Comparison of ENCODE assay signal across 8 cellular contexts in the genomic region with DNA sequence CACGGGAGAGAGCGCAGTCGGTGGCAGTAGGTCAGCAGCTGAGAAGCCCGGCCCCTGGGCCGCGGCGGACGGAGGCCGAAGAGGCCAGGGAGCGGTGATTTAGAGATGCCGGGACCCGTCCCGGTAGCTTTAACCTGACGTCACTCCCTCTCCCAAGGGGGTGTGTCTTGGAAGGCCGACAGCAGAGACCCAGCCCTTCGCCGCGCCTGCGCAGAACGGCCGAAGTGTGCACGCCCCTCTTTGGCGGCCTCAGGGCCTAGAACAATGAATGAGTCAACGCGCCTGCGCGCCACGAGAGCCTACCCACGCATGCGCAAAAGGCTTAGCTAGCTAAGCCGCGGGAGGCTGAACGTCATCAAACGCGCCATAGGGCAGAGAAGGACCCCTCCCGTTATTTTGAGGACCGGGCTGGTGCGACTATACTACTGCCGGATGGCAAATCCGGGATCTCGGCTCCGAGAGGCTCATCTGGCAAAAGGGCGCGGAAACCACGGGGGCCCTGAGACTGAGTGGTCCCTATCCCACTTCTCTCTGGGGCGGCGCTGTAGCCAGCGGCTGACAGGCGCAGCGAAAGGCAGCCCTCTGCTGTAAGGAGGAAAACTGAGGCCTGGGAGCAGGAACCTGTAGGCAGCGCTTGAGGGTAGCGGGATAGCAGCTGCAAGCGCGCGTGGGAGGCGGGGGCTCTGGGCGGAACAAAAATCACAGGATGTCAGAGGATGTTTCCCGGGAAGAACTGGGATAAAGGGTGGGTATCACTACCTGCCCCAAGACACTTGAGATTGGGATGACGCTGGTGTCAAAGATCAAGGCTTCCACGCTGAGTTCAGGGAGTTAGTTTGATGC. TPM values are rescaled to one million over a fixed set of nuclear protein-coding genes. Genes with fewer than 3 reads are reported as not detected.
DNase-seq lines count a peak whose midpoint lies in the region; ATAC-seq and TF ChIP-seq lines count a peak whose summit lies in the region.

A gene with protein sequence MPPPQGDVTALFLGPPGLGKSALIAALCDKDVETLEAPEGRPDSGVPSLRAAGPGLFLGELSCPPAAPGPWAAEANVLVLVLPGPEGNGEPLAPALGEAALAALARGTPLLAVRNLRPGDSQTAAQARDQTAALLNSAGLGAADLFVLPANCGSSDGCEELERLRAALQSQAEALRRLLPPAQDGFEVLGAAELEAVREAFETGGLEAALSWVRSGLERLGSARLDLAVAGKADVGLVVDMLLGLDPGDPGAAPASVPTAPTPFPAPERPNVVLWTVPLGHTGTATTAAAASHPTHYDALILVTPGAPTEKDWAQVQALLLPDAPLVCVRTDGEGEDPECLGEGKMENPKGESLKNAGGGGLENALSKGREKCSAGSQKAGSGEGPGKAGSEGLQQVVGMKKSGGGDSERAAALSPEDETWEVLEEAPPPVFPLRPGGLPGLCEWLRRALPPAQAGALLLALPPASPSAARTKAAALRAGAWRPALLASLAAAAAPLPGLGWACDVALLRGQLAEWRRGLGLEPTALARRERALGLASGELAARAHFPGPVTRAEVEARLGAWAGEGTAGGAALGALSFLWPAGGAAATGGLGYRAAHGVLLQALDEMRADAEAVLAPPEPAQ (minus strand): TSS at position 136 of the 843 bp plus-strand sequence. CDS start 796 bp downstream, outside the sequence.
A gene with protein sequence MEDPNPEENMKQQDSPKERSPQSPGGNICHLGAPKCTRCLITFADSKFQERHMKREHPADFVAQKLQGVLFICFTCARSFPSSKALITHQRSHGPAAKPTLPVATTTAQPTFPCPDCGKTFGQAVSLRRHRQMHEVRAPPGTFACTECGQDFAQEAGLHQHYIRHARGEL (plus strand): TSS at position 597 of the 843 bp plus-strand sequence. CDS start 514 bp downstream, outside the sequence.

- peaks cover 32% of the 10 kb centered on the region for H3K79me2 ChIP-seq in ACC112 (ENCODE audit: control insufficient read depth, insufficient read depth, low read length, unreplicated experiment)

- no peaks in the 10 kb centered on the region for H3K27me3 ChIP-seq in ACC112 (ENCODE audit: insufficient read depth, low read length)
- H3K27me3 ChIP-seq in breast epithelium, result no peaks in the 10 kb centered on the region
- no peaks in the 10 kb centered on the region for H3K27me3 ChIP-seq in iPS-18a (ENCODE audit: control insufficient read depth, insufficient read depth, low read length)
- no peaks in the 10 kb centered on the region for H3K27me3 ChIP-seq in skeletal muscle satellite cell (ENCODE audit: control insufficient read depth, insufficient read depth, low read length)

- no peak for TF ChIP-seq CTCF in VCaP (conservative IDR thresholded peaks at IDR 0.05)
- peak in 2 of 3 donors; percentile 19 to 25 for TF ChIP-seq CTCF in breast epithelium (IDR thresholded peaks at IDR 0.05)

- ATAC-seq in GM18870 (IDR thresholded peaks at IDR 0.05; ENCODE audit: unreplicated experiment), result peak; percentile 82
- ATAC-seq in HG03135 (IDR thresholded peaks at IDR 0.05; ENCODE audit: unreplicated experiment), result peak; percentile 73

- TF ChIP-seq POLR2A in breast epithelium (IDR thresholded peaks at IDR 0.05), result peak; percentile 75

- H3K9me3 ChIP-seq in breast epithelium (no peaks in the 10 kb centered on the region), iPS-18a (ENCODE audit: control insufficient read depth, low read depth, low read length) (no peaks in the 10 kb centered on the region), skeletal muscle satellite cell (replicated peaks; ENCODE audit: low read length) (no peaks in the 10 kb centered on the region)

- H3K9ac ChIP-seq in iPS-18a (ENCODE audit: low read length) (peak within 1 kb of the TSS; percentile 80), skeletal muscle satellite cell (ENCODE audit: low read depth, low read length) (peak within 1 kb of the TSS; percentile 94)

- peak within 1 kb of the TSS; percentile 100 for H3K4me2 ChIP-seq in skeletal muscle satellite cell (ENCODE audit: low read length)

- H3K27ac ChIP-seq in ACC112 (ENCODE audit: low read depth, low read length) (peak within 1 kb of the TSS; percentile 94), VCaP (peak within 1 kb of the TSS; percentile 97), breast epithelium (peak within 1 kb of the TSS; percentile 98), iPS-18a (ENCODE audit: low read length) (peak within 1 kb of the TSS; percentile 60)

- peak within 1 kb of the TSS; percentile 84 for H2AFZ ChIP-seq in ACC112 (ENCODE audit: low read length, unreplicated experiment)

- intact Hi-C loops in breast epithelium (cut with DNase I; ENCODE audit: low total_unique reads), result loop anchor here (10.0 kb wide), 1 partner anchor 61 kb away; a partner anchor contains a TSS

- DNase-seq in NCI-H2196 treated with DMSO at 0.1 percent for 48 hours (lab: John Stamatoyannopoulos, UW; ENCODE audit: unreplicated experiment) (peak; percentile 98), breast epithelium (ENCODE audit: low spot score in 2 of 2) (peak; percentile 100)

- H3K4me3 ChIP-seq in ACC112 (ENCODE audit: low read depth, low read length) (peak within 1 kb of the TSS; percentile 91), breast epithelium (peak within 1 kb of the TSS; percentile 66 to 75 (median 71)), iPS-18a (ENCODE audit: low read length) (peak within 1 kb of the TSS; percentile 86), skeletal muscle satellite cell (ENCODE audit: low read length) (peak within 1 kb of the TSS; percentile 94)

- H3K36me3 ChIP-seq in ACC112 (ENCODE audit: insufficient read depth, low read length), result no peaks in the 10 kb centered on the region
- H3K36me3 ChIP-seq in breast epithelium, result peaks cover 6% of the 10 kb centered on the region
- H3K36me3 ChIP-seq in iPS-18a (ENCODE audit: control insufficient read depth, low read depth, low read length), result peaks cover 9% of the 10 kb centered on the region
- peaks cover 44% of the 10 kb centered on the region for H3K36me3 ChIP-seq in skeletal muscle satellite cell (ENCODE audit: insufficient read depth, low read length)

- H3K4me1 ChIP-seq in ACC112 (ENCODE audit: control insufficient read depth, insufficient read depth, low read length, unreplicated experiment) (peaks cover 10% of the 10 kb centered on the region), breast epithelium (peaks cover 9 to 13% of the 10 kb centered on the region in 2 donors), iPS-18a (ENCODE audit: control insufficient read depth, low read depth, low read length) (peaks cover 4% of the 10 kb centered on the region), skeletal muscle satellite cell (ENCODE audit: control insufficient read depth, insufficient read depth, low read length) (peaks cover 25% of the 10 kb centered on the region)

RNA-seq across cellular contexts. Expression of the first gene that starts in this region (rescaled TPM):
- total RNA-seq in breast epithelium, result 10 to 100 TPM; 14.9 to 17.4 (median 16.1) TPM
- total RNA-seq in skeletal muscle satellite cell (2012; rRNA removed), result 12.7 and 14.7 TPM in 2 replicates

RNA-seq across cellular contexts. Expression of the second gene that starts in this region (rescaled TPM):
- 10 to 100 TPM; 14.2 to 18.0 (median 14.8) TPM for total RNA-seq in breast epithelium
- total RNA-seq in skeletal muscle satellite cell (2012; rRNA removed), result 8.9 and 15.3 TPM in 2 replicates

Comparison
In these comparisons a context has a peak if more than half of its experiments do, and no peak if none do; other contexts are left out.
1. Peak in every context shown above with its lines: DNase-seq, ATAC-seq, H3K4me3 ChIP-seq and H3K27ac ChIP-seq.